Comparison of ENCODE assay signal across 8 cellular contexts in the genomic region with DNA sequence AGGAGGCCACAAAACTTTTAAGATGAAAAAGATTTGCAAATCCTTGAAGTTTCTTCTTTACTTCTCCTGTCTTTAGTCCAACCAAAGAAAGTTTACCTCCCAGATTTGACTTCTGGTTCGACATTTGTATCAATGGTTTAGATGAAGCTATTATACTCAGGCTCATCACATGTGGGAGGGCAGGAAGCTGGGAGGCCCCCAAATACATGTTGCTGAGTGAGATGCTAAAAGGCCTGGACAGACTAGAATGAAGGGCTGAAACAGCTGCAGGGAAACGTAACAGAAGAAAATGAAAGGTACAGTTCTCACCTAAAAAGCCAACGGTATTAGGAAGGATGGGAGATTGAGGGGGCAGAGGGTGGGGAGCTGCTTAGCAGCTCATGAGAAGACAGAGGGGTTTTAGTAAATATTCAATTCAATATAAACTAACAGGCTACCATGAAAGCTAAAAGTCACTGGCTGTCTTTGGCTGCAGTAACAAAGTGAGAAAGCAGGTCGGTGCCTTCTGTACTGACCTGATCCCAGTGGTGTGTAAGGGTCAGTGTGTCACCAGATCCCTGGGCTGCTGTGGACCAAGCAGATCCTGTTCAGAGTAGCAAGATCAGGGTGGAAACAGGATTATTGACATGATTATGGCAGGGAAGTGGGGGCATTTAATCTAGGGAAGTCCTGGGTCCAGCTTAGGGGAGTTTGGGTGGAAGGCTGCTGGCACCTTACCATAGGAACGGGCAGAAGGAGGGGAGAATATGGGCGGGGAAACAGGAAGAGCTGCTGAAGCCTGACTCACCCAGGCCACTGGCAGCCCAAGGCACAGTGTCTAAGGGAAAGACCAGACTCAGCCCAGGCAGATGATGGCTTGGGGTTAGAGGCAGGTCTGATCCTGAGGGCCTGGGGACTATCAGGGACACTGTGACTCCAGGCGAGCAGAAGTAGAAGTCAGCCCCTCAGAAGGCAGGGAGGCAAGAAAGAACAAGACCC.
DNase-seq lines count a peak whose midpoint lies in the region; ATAC-seq and TF ChIP-seq lines count a peak whose summit lies in the region.

No MANE protein-coding gene starts in this region.

- no peak for TF ChIP-seq POLR2A in gastrocnemius medialis (IDR thresholded peaks at IDR 0.05)

- H3K27me3 Mint-ChIP-seq in T-helper 2 cell treated with Interferon-gamma antibody and Interleukin-4, amounts not matched to agents 5 μg/mL and 100 μg/mL, for 36 hours (ENCODE audit: low read depth) = peaks cover 3% of the 10 kb centered on the region

- H3K27me3 ChIP-seq in gastrocnemius medialis = no peaks in the 10 kb centered on the region

- no peak overlapping the region for H3K4me3 ChIP-seq in epithelial cell of esophagus (ENCODE audit: low read length)
- peak overlapping the region in 1 of 4 donors; percentile 23 for H3K4me3 ChIP-seq in gastrocnemius medialis

- no peaks in the 10 kb centered on the region for H3K36me3 ChIP-seq in gastrocnemius medialis

- in situ Hi-C loops in gastrocnemius medialis (cut with MboI; ENCODE audit: low sequenced_read_pairs in 4 of 4) = no loop called here

- H3K36me3 Mint-ChIP-seq in T-helper 2 cell treated with Interferon-gamma antibody and Interleukin-4, amounts not matched to agents 5 μg/mL and 100 μg/mL, for 36 hours (ENCODE audit: low read depth) = no peaks in the 10 kb centered on the region

- peaks cover 45 to 51% of the 10 kb centered on the region in 2 donors for H3K4me1 ChIP-seq in gastrocnemius medialis

- peaks cover 5% of the 10 kb centered on the region for H3K4me1 Mint-ChIP-seq in T-helper 2 cell treated with Interferon-gamma antibody and Interleukin-4, amounts not matched to agents 5 μg/mL and 100 μg/mL, for 36 hours (ENCODE audit: low read depth)

- no peak overlapping the region for H3K27ac Mint-ChIP-seq in T-helper 2 cell treated with Interferon-gamma antibody and Interleukin-4, amounts not matched to agents 5 μg/mL and 100 μg/mL, for 36 hours

- H3K27ac ChIP-seq in gastrocnemius medialis = peak overlapping the region; percentile 81 to 92 (median 85)

- no peaks in the 10 kb centered on the region for H3K9me3 Mint-ChIP-seq in T-helper 2 cell treated with Interferon-gamma antibody and Interleukin-4, amounts not matched to agents 5 μg/mL and 100 μg/mL, for 36 hours

- no peak overlapping the region for H3K4me3 Mint-ChIP-seq in T-helper 2 cell treated with Interferon-gamma antibody and Interleukin-4, amounts not matched to agents 5 μg/mL and 100 μg/mL, for 36 hours

- TF ChIP-seq CTCF in epithelial cell of esophagus (IDR thresholded peaks at IDR 0.05; ENCODE audit: insufficient read depth, low read depth, low read length, missing control alignments) (no peak), gastrocnemius medialis (IDR thresholded peaks at IDR 0.05 in 4 of 5, conservative IDR thresholded peaks at IDR 0.05 in 1 of 5) (no peak), GM10266 (IDR thresholded peaks at IDR 0.05; ENCODE audit: control insufficient read depth, insufficient read depth, low read depth, missing control alignments) (no peak)

- intact Hi-C loops in gastrocnemius medialis (cut with DNase I; ENCODE audit: low total_unique reads) = loop anchor here (1.0 to 2.0 kb wide), 3 partner anchors 28 to 61 kb away; partner anchors contain the start of gene KCNN3

- no peaks in the 10 kb centered on the region for H3K9me3 ChIP-seq in gastrocnemius medialis

- peak; percentile 30 for DNase-seq in NCI-H2107 treated with DMSO at 0.1 percent for 48 hours (lab: John Stamatoyannopoulos, UW; ENCODE audit: unreplicated experiment)
- DNase-seq in NCI-H2107 (lab: John Stamatoyannopoulos, UW) = no peak
- peak; percentile 64 for DNase-seq in NCI-H226
- DNase-seq in epithelial cell of esophagus (ENCODE audit: low read depth) = peak; percentile 81
- peak; percentile 23 to 63 for DNase-seq in gastrocnemius medialis
- no peak for DNase-seq in T-helper 2 cell treated with Interferon-gamma antibody and Interleukin-4, amounts not matched to agents 5 μg/mL and 100 μg/mL, for 36 hours (ENCODE audit: low spot score)
- DNase-seq in GM10266 (ENCODE audit: extremely low spot score) = no peak
- no peak for DNase-seq in stimulated activated CD4-positive, alpha-beta T cell treated with anti-CD3 and anti-CD28 coated beads, Interleukin-4, amount 100 ng/mL, for 4 hours

- peak; percentile 63 to 64 for ATAC-seq in gastrocnemius medialis

Comparison
In these comparisons a context has a peak if more than half of its experiments do, and no peak if none do; other contexts are left out.
1. DNase-seq: peak in NCI-H2107 treated with DMSO at 0.1 percent for 48 hours (single experiment), NCI-H226 (single experiment), epithelial cell of esophagus (single experiment) and gastrocnemius medialis (2 of 2); none in NCI-H2107 (single experiment), T-helper 2 cell treated with Interferon-gamma antibody and Interleukin-4, amounts not matched to agents 5 μg/mL and 100 μg/mL, for 36 hours (single experiment), GM10266 (single experiment) and stimulated activated CD4-positive, alpha-beta T cell treated with anti-CD3 and anti-CD28 coated beads, Interleukin-4, amount 100 ng/mL, for 4 hours (0 of 2).